In genomic region chr21:41777934-41778815, GRCh38 we compare ENCODE assay signal across 9 cellular contexts. TPM values are rescaled to one million over a fixed set of nuclear protein-coding genes. Genes with fewer than 3 reads are reported as not detected.
A peak's percentile ranks its signal among the peaks of the same experiment; 100 is the strongest.
DNase-seq lines count a peak whose midpoint lies in the region; ATAC-seq and TF ChIP-seq lines count a peak whose summit lies in the region.
"Had no signal": no experiment of that assay in that cellular context is flagged by ENCODE, and none has a peak within 500 bp of the region (broad histone marks: within the 10 kb centered on the region; RNA-seq: fewer than 3 reads in every experiment).

No MANE protein-coding gene starts in this region.

- H3K27ac ChIP-seq in mesenchymal stem cell (ENCODE audit: low read length, poor library complexity, severe bottlenecking) (no peak overlapping the region), vagina (peak overlapping the region; percentile 31)

- intact Hi-C loops in vagina (cut with DNase I), result loop anchor here (1.0 kb wide), 1 partner anchor 166 kb away; no protein-coding TSS in a partner anchor

- peak overlapping the region; percentile 56 for H3K9ac ChIP-seq in mesenchymal stem cell (ENCODE audit: low read length)

- H3K27me3 ChIP-seq in mesenchymal stem cell (ENCODE audit: control insufficient read depth in 1 of 2, insufficient read depth in 1 of 2, low read length in 2 of 2) (peaks cover 31 to 69% of the 10 kb centered on the region in 2 experiments), vagina (no peaks in the 10 kb centered on the region)

- TF ChIP-seq CTCF in HFF-Myc (IDR thresholded peaks at IDR 0.05; ENCODE audit: low read depth, low read length, missing control alignments), result peak; percentile 91
- TF ChIP-seq CTCF in epithelial cell of esophagus (IDR thresholded peaks at IDR 0.05; ENCODE audit: insufficient read depth, low read depth, low read length, missing control alignments), result peak; percentile 93
- TF ChIP-seq CTCF in vagina (IDR thresholded peaks at IDR 0.05), result peak; percentile 66 to 80 (median 79)

- no peak for ATAC-seq in GM18502 (IDR thresholded peaks at IDR 0.05; ENCODE audit: poor library complexity, unreplicated experiment)
- no peak for ATAC-seq in GM21576 (IDR thresholded peaks at IDR 0.05; ENCODE audit: unreplicated experiment)
- ATAC-seq: activated T-cell treated with anti-CD3 and anti-CD28 coated beads, Interleukin-2, amount 50 U/mL, for 72 hours had no signal

- H2AFZ ChIP-seq in mesenchymal stem cell (ENCODE audit: low read depth, low read length), result no peak overlapping the region

- TF ChIP-seq POLR2A in vagina (IDR thresholded peaks at IDR 0.05), result no peak

- H2BK120ac ChIP-seq in mesenchymal stem cell (ENCODE audit: low read depth, low read length), result no peak overlapping the region

- H2BK5ac ChIP-seq in mesenchymal stem cell (ENCODE audit: low read depth, low read length, poor library complexity, severe bottlenecking), result peak overlapping the region; percentile 47

- H3K4ac ChIP-seq in mesenchymal stem cell (ENCODE audit: low read depth in 1 of 2, low read length in 2 of 2), result no peak overlapping the region

- peaks cover 6% of the 10 kb centered on the region for H3K4me1 ChIP-seq in mesenchymal stem cell (ENCODE audit: control insufficient read depth, insufficient read depth, low read depth, low read length)
- H3K4me1 ChIP-seq in vagina, result peaks cover 10% of the 10 kb centered on the region

- no peak overlapping the region for H2BK15ac ChIP-seq in mesenchymal stem cell (ENCODE audit: low read depth, poor library complexity, severe bottlenecking)

- DNase-seq in DMS114 treated with DMSO at 0.1 percent for 48 hours (lab: John Stamatoyannopoulos, UW; ENCODE audit: unreplicated experiment) (peak; percentile 37), HFF-Myc (ENCODE audit: extremely low read depth, low read depth) (peak; percentile 65), OCI-M1 (lab: John Stamatoyannopoulos, UW) (peak; percentile 65), epithelial cell of esophagus (ENCODE audit: low read depth) (peak; percentile 92), mesenchymal stem cell (peak; percentile 75), vagina (ENCODE audit: extremely low spot score in 2 of 2) (no peak)

- H3K14ac ChIP-seq in mesenchymal stem cell (ENCODE audit: low read length in 2 of 2), result no peak overlapping the region

- no peak overlapping the region for H2AK5ac ChIP-seq in mesenchymal stem cell (ENCODE audit: low read length, severe bottlenecking)

- WGBS in mesenchymal stem cell, result 17% methylated on average over 44 of the region's 45 CpGs

- H4K8ac ChIP-seq in mesenchymal stem cell (ENCODE audit: low read length), result no peak overlapping the region

- H3K9me3 ChIP-seq in mesenchymal stem cell (ENCODE audit: control insufficient read depth, low read length) (no peaks in the 10 kb centered on the region), vagina (no peaks in the 10 kb centered on the region)

- H4K91ac ChIP-seq in mesenchymal stem cell (ENCODE audit: low read length), result no peak overlapping the region

- no peak overlapping the region for H2BK12ac ChIP-seq in mesenchymal stem cell (ENCODE audit: low read length in 2 of 2)

- H3K4me2 ChIP-seq in mesenchymal stem cell (ENCODE audit: low read length, poor library complexity, severe bottlenecking), result peak overlapping the region; percentile 76

- H3K36me3 ChIP-seq in mesenchymal stem cell (ENCODE audit: control insufficient read depth in 1 of 2, insufficient read depth in 2 of 2, low read depth in 1 of 2, low read length in 2 of 2) (no peaks in the 10 kb centered on the region), vagina (no peaks in the 10 kb centered on the region)

- no peak overlapping the region for H3K23ac ChIP-seq in mesenchymal stem cell (ENCODE audit: low read length in 2 of 2)

- H3K18ac ChIP-seq in mesenchymal stem cell (ENCODE audit: low read depth in 1 of 2, low read length in 2 of 2), result peak overlapping the region in 1 of 2 experiments; percentile 15

- H3K4me3 ChIP-seq in HFF-Myc (replicated peaks; ENCODE audit: low read depth, low read length) (no peak overlapping the region), epithelial cell of esophagus (ENCODE audit: low read length) (no peak overlapping the region), mesenchymal stem cell (ENCODE audit: insufficient read depth in 1 of 2, low read depth in 1 of 2, low read length in 2 of 2) (no peak overlapping the region), vagina (no peak overlapping the region)

- H3K79me1 ChIP-seq in mesenchymal stem cell (replicated peaks; ENCODE audit: low read length, poor library complexity, severe bottlenecking), result no peaks in the 10 kb centered on the region

RNA-seq across cellular contexts. Expression of gene RIPK4, which starts 11.3 kb away (rescaled TPM):
- polyA plus RNA-seq in mesenchymal stem cell (2013, experiment 1 of 2), result not detected
- polyA plus RNA-seq in mesenchymal stem cell (2013, experiment 2 of 2), result not detected
- 28.0 TPM for total RNA-seq in vagina

Comparison
In these comparisons a context has a peak if more than half of its experiments do, and no peak if none do; other contexts are left out.
1. DNase-seq: peak in DMS114 treated with DMSO at 0.1 percent for 48 hours (single experiment), HFF-Myc (single experiment), OCI-M1 (single experiment), epithelial cell of esophagus (single experiment) and mesenchymal stem cell (single experiment); none in vagina (0 of 2).
2. Peak in every context shown above with its lines, with median percentiles within 50 percentile points of each other: CTCF ChIP-seq.